Comparison of ENCODE assay signal across 8 cellular contexts in the genomic region with DNA sequence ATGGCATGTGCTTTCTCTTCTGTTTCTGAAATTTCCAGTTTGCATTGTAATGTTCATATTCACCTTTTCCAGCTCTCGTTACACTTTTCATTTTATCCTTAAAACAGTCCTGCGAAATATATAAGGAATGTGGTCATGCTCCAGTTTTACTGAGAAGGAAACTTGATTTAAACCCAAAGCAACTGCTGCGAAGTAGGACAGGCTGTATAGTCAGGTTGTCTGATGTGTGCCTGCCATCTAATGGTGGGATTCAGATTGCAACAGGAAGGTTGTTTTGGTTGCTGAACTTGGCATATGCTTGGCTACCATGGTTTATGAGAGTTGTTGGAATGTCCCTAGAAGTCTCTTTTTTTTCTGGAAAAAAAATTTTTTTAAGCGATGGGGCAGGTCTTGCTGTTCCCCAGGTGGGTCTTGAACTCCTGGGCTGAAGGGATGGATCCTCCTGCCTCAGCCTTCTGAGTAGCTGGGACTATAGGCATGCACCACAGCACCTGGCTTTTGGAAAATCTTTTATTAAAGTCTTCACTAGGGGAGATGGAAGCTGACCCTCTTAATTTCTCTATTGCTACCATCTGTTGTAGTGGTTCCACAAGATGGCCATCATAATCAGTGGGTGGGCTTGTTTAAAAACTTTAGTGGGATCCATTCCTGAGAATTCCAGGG.
DNase-seq lines count a peak whose midpoint lies in the region; ATAC-seq and TF ChIP-seq lines count a peak whose summit lies in the region.

No MANE protein-coding gene starts in this region.

- no peak overlapping the region for H3K9ac ChIP-seq in parathyroid adenoma

- H3K4me3 ChIP-seq in gastroesophageal sphincter: no peak overlapping the region
- no peak overlapping the region for H3K4me3 ChIP-seq in parathyroid adenoma (ENCODE audit: low read depth, low read length)

- ATAC-seq in gastroesophageal sphincter: peak; percentile 66
- no peak for ATAC-seq in omental fat pad (ENCODE audit: low FRiP score)

- TF ChIP-seq POLR2A in gastroesophageal sphincter (IDR thresholded peaks at IDR 0.05): no peak

- POLR2A ChIA-PET in RWPE1 (lab: Yijun Ruan, JAX; ENCODE audit: low non-redundant PET): no interaction called here

- H3K27ac ChIP-seq in RWPE1 (no peak overlapping the region), gastroesophageal sphincter (no peak overlapping the region), parathyroid adenoma (no peak overlapping the region)

- H3K4me1 ChIP-seq in gastroesophageal sphincter: peaks cover 0 to 12% (median 4%) of the 10 kb centered on the region in 3 donors
- no peaks in the 10 kb centered on the region for H3K4me1 ChIP-seq in parathyroid adenoma

- CTCF ChIA-PET in RWPE1 (lab: Yijun Ruan, JAX): interaction anchor here (0.6 to 1.3 kb wide), 5 partner anchors 42 to 879 kb away, joined by 3 to 4 read pairs (median 3); no protein-coding TSS in a partner anchor

- 2 to 11% methylated on average over 4 of the region's 4 CpGs for WGBS in gastroesophageal sphincter (ENCODE audit: low coverage in 1 of 2), 2 donors

- no peak for TF ChIP-seq EP300 in gastroesophageal sphincter (IDR thresholded peaks at IDR 0.05)

- H3K79me2 ChIP-seq in parathyroid adenoma: no peaks in the 10 kb centered on the region

- no peak overlapping the region for H2AFZ ChIP-seq in parathyroid adenoma

- H3K27me3 ChIP-seq in gastroesophageal sphincter (no peaks in the 10 kb centered on the region), parathyroid adenoma (ENCODE audit: control insufficient read depth, insufficient read depth, low read length) (no peaks in the 10 kb centered on the region)

- H3K4me2 ChIP-seq in parathyroid adenoma (ENCODE audit: low read length): no peak overlapping the region

- H3K9me3 ChIP-seq in gastroesophageal sphincter (no peaks in the 10 kb centered on the region), parathyroid adenoma (ENCODE audit: control insufficient read depth, low read length) (no peaks in the 10 kb centered on the region)

- DNase-seq in GF-D8 (lab: John Stamatoyannopoulos, UW): peak; percentile 17
- DNase-seq in GOT3 (lab: John Stamatoyannopoulos, UW): peak; percentile 17
- peak; percentile 81 to 82 for DNase-seq in Kasumi-1 (lab: John Stamatoyannopoulos, UW)
- DNase-seq in RWPE1 (ENCODE audit: low spot score): peak; percentile 75
- peak; percentile 35 for DNase-seq in activated effector memory CD4-positive, alpha-beta T cell treated with Interleukin-2 at 50 U/mL for 16 hours
- no peak for DNase-seq in omental fat pad (ENCODE audit: low spot score)

- TF ChIP-seq CTCF in RWPE1 (conservative IDR thresholded peaks at IDR 0.05; ENCODE audit: low read depth) (peak; percentile 83), gastroesophageal sphincter (IDR thresholded peaks at IDR 0.05) (peak; percentile 74 to 91 (median 86)), parathyroid adenoma (IDR thresholded peaks at IDR 0.05) (peak; percentile 68), omental fat pad (IDR thresholded peaks at IDR 0.05) (peak in 1 of 3 donors; percentile 24)

- H3K36me3 ChIP-seq in gastroesophageal sphincter (peaks cover 0 to 12% of the 10 kb centered on the region in 2 donors), parathyroid adenoma (ENCODE audit: control insufficient read depth, insufficient read depth, low read length) (no peaks in the 10 kb centered on the region)
